Comparison of ENCODE assay signal across 8 cellular contexts in genomic region chr7:130560972-130561371, GRCh38.
DNase-seq lines count a peak whose midpoint lies in the region; ATAC-seq and TF ChIP-seq lines count a peak whose summit lies in the region.

No MANE protein-coding gene starts in this region.

- H3K27me3 ChIP-seq in upper lobe of right lung, result no peaks in the 10 kb centered on the region

- DNase-seq in activated CD8-positive, alpha-beta memory T cell treated with anti-CD3 and anti-CD28 coated beads, Interleukin-2, amount 10 ng/mL, durations not matched to agents 7 days and 5 days, result no peak
- DNase-seq in activated CD8-positive, alpha-beta memory T cell treated with anti-CD3 and anti-CD28 coated beads, Interleukin-2, amount 50 U/mL, for 4 hours, result no peak
- peak; percentile 45 for DNase-seq in NCI-H2171 treated with DMSO at 0.1 percent for 48 hours (lab: John Stamatoyannopoulos, UW)
- peak; percentile 5 to 34 for DNase-seq in dermis microvascular lymphatic vessel endothelial cell (ENCODE audit: low read depth in 2 of 2)
- no peak for DNase-seq in upper lobe of right lung
- no peak for DNase-seq in amniotic stem cell (lab: John Stamatoyannopoulos, UW)

- intact Hi-C loops in upper lobe of right lung (cut with DNase I), result no loop called here

- no peak overlapping the region for H3K4me3 Mint-ChIP-seq in activated CD8-positive, alpha-beta memory T cell treated with anti-CD3 and anti-CD28 coated beads, Interleukin-2, amount 10 ng/mL, durations not matched to agents 7 days and 5 days

- H3K4me3 ChIP-seq in upper lobe of right lung, result no peak overlapping the region

- TF ChIP-seq CTCF in upper lobe of right lung (IDR thresholded peaks at IDR 0.05), result peak; percentile 14

- H3K9me3 ChIP-seq in upper lobe of right lung, result peaks cover 6% of the 10 kb centered on the region

- peaks cover 12% of the 10 kb centered on the region for H3K36me3 Mint-ChIP-seq in activated CD8-positive, alpha-beta memory T cell treated with anti-CD3 and anti-CD28 coated beads, Interleukin-2, amount 10 ng/mL, durations not matched to agents 7 days and 5 days

- peaks cover 4% of the 10 kb centered on the region for H3K4me1 Mint-ChIP-seq in activated CD8-positive, alpha-beta memory T cell treated with anti-CD3 and anti-CD28 coated beads, Interleukin-2, amount 10 ng/mL, durations not matched to agents 7 days and 5 days

- no peaks in the 10 kb centered on the region for H3K27me3 Mint-ChIP-seq in activated CD8-positive, alpha-beta memory T cell treated with anti-CD3 and anti-CD28 coated beads, Interleukin-2, amount 10 ng/mL, durations not matched to agents 7 days and 5 days

- CTCF ChIA-PET in activated CD8-positive, alpha-beta memory T cell treated with anti-CD3 and anti-CD28 coated beads, Interleukin-2, amount 10 ng/mL, durations not matched to agents 7 days and 5 days (lab: Charles Lee), result no interaction called here

- no peaks in the 10 kb centered on the region for H3K4me1 ChIP-seq in upper lobe of right lung

- ATAC-seq in activated CD8-positive, alpha-beta memory T cell treated with anti-CD3 and anti-CD28 coated beads, Interleukin-2, amount 10 ng/mL, durations not matched to agents 7 days and 5 days, result peak; percentile 66
- ATAC-seq in HG02588 (IDR thresholded peaks at IDR 0.05; ENCODE audit: unreplicated experiment), result peak; percentile 74
- peak; percentile 78 for ATAC-seq in upper lobe of right lung
- no peak for ATAC-seq in HG03457 (IDR thresholded peaks at IDR 0.05; ENCODE audit: unreplicated experiment)

- H3K9me3 Mint-ChIP-seq in activated CD8-positive, alpha-beta memory T cell treated with anti-CD3 and anti-CD28 coated beads, Interleukin-2, amount 10 ng/mL, durations not matched to agents 7 days and 5 days (ENCODE audit: low read depth), result peaks cover 6% of the 10 kb centered on the region

- peaks cover 7% of the 10 kb centered on the region for H3K36me3 ChIP-seq in upper lobe of right lung

- H3K27ac ChIP-seq in upper lobe of right lung, result no peak overlapping the region

- no peak overlapping the region for H3K27ac Mint-ChIP-seq in activated CD8-positive, alpha-beta memory T cell treated with anti-CD3 and anti-CD28 coated beads, Interleukin-2, amount 10 ng/mL, durations not matched to agents 7 days and 5 days

Comparison
In these comparisons a context has a peak if more than half of its experiments do, and no peak if none do; other contexts are left out.
1. DNase-seq: peak in NCI-H2171 treated with DMSO at 0.1 percent for 48 hours (single experiment) and dermis microvascular lymphatic vessel endothelial cell (2 of 2); none in activated CD8-positive, alpha-beta memory T cell treated with anti-CD3 and anti-CD28 coated beads, Interleukin-2, amount 10 ng/mL, durations not matched to agents 7 days and 5 days (single experiment), activated CD8-positive, alpha-beta memory T cell treated with anti-CD3 and anti-CD28 coated beads, Interleukin-2, amount 50 U/mL, for 4 hours (single experiment), upper lobe of right lung (single experiment) and amniotic stem cell (single experiment).